In genomic region chr10:123747426-123747825, GRCh38 we compare ENCODE assay signal across 23 cellular contexts.
DNase-seq lines count a peak whose midpoint lies in the region; ATAC-seq and TF ChIP-seq lines count a peak whose summit lies in the region.
"Had no signal": no experiment of that assay in that cellular context is flagged by ENCODE, and none has a peak within 500 bp of the region (broad histone marks: within the 10 kb centered on the region; RNA-seq: fewer than 3 reads in every experiment).

No MANE protein-coding gene starts in this region.

- no peak for ATAC-seq in HG03139 (IDR thresholded peaks at IDR 0.05; ENCODE audit: unreplicated experiment)
- ATAC-seq: GM12878 had no signal

- H3K27ac ChIP-seq in mesendoderm (ENCODE audit: low read depth, low read length) (no peak overlapping the region), osteoblast (ENCODE audit: low read depth, low read length) (no peak overlapping the region)
- H3K27ac ChIP-seq: BLaER1 had no signal

- H3K4me1 ChIP-seq in mesendoderm (ENCODE audit: control insufficient read depth, low read depth, low read length): peaks cover 4% of the 10 kb centered on the region
- no peaks in the 10 kb centered on the region for H3K4me1 ChIP-seq in osteoblast (ENCODE audit: insufficient read depth, low read length)

- H2BK15ac ChIP-seq in mesendoderm (replicated peaks; ENCODE audit: low read depth): no peak overlapping the region

- no CpG with 5 or more reads among the region's 3 CpGs for WGBS in mesendoderm (ENCODE audit: extremely low coverage, insufficient coverage, low lambda C conversion rate)

- H4K5ac ChIP-seq in mesendoderm (ENCODE audit: low read length): no peak overlapping the region

- H2BK120ac ChIP-seq in mesendoderm (ENCODE audit: low read depth, low read length): no peak overlapping the region

- no peak overlapping the region for H3K18ac ChIP-seq in mesendoderm (ENCODE audit: low read length)

- H3K4me3 ChIP-seq in mesendoderm (ENCODE audit: low read length): no peak overlapping the region
- H3K4me3 ChIP-seq in osteoblast (ENCODE audit: insufficient read depth, low read length): no peak overlapping the region
- H3K4me3 ChIP-seq: BLaER1, GM12878 had no signal

- no peak overlapping the region for H2AFZ ChIP-seq in osteoblast (ENCODE audit: low read length)

- H3K27me3 ChIP-seq in mesendoderm (ENCODE audit: insufficient read depth, low read length, poor library complexity) (no peaks in the 10 kb centered on the region), osteoblast (ENCODE audit: insufficient read depth, low read length) (no peaks in the 10 kb centered on the region)
- H3K27me3 ChIP-seq: BE2C, BLaER1 had no signal

- no peak overlapping the region for H3K9ac ChIP-seq in mesendoderm (ENCODE audit: low read length)
- H3K9ac ChIP-seq: BLaER1 had no signal

- H3K36me3 ChIP-seq in mesendoderm (ENCODE audit: control insufficient read depth, insufficient read depth, low read length): no peaks in the 10 kb centered on the region
- H3K36me3 ChIP-seq in osteoblast (ENCODE audit: insufficient read depth, low read length): no peaks in the 10 kb centered on the region
- H3K36me3 ChIP-seq: BE2C, BLaER1 had no signal

- DNase-seq in ecto neural progenitor cell (ENCODE audit: low spot score) (peak; percentile 33), mesendoderm (no peak), osteoblast (ENCODE audit: insufficient read length, low spot score, missing footprints) (peak; percentile 11), medulla oblongata (ENCODE audit: extremely low spot score) (no peak), NCI-H2196 (lab: John Stamatoyannopoulos, UW; ENCODE audit: unreplicated experiment) (no peak)
- DNase-seq: 8988T; ACHN; BE2C; C1 segment of cervical spinal cord; CD4-positive, alpha-beta memory T cell; CD4-positive, CD25-positive, alpha-beta regulatory T cell; CD8-positive, alpha-beta memory T cell; COR-L47; DMS 273 treated with DMSO at 0.1 percent for 48 hours; DMS153; DMS53; DMS79; DND-41; EL; GDM1 had no signal

- H3K4me2 ChIP-seq in mesendoderm (ENCODE audit: low read length) (no peak overlapping the region), osteoblast (ENCODE audit: insufficient read depth, low read length) (no peak overlapping the region)
- H3K4me2 ChIP-seq: BLaER1 had no signal

- no peak overlapping the region for H2BK5ac ChIP-seq in mesendoderm (ENCODE audit: low read length)

- no peak overlapping the region for H2AK5ac ChIP-seq in mesendoderm (ENCODE audit: low read length)

- no peaks in the 10 kb centered on the region for H3K9me3 ChIP-seq in osteoblast (ENCODE audit: low read depth, low read length)
- H3K9me3 ChIP-seq: BE2C had no signal

- H3K4ac ChIP-seq in mesendoderm (ENCODE audit: low read depth, low read length): no peak overlapping the region

- H3K79me2 ChIP-seq in mesendoderm (ENCODE audit: control insufficient read depth, insufficient read depth, low read length) (no peaks in the 10 kb centered on the region), osteoblast (ENCODE audit: insufficient read depth, low read length) (no peaks in the 10 kb centered on the region)

- peak overlapping the region; percentile 60 for H3K23ac ChIP-seq in mesendoderm (ENCODE audit: low read length)

- no peaks in the 10 kb centered on the region for H3K79me1 ChIP-seq in mesendoderm (ENCODE audit: low read length)

- no peak overlapping the region for H4K8ac ChIP-seq in mesendoderm (ENCODE audit: low read depth, low read length)

- TF ChIP-seq CTCF in osteoblast (IDR thresholded peaks at IDR 0.05; ENCODE audit: extremely low read depth, low read depth, low read length): no peak

- H4K20me1 ChIP-seq in osteoblast (ENCODE audit: insufficient read depth, low read length): no peaks in the 10 kb centered on the region
- H4K20me1 ChIP-seq: BLaER1 had no signal

- no peak overlapping the region for H3K56ac ChIP-seq in mesendoderm (ENCODE audit: low read length)

Comparison
In these comparisons a context has a peak if more than half of its experiments do, and no peak if none do; other contexts are left out.
1. DNase-seq: peak in ecto neural progenitor cell (single experiment) and osteoblast (single experiment); none in mesendoderm (single experiment), medulla oblongata (single experiment) and NCI-H2196 (single experiment).